ENCODE assay signal across 23 cellular contexts in the genomic region with DNA sequence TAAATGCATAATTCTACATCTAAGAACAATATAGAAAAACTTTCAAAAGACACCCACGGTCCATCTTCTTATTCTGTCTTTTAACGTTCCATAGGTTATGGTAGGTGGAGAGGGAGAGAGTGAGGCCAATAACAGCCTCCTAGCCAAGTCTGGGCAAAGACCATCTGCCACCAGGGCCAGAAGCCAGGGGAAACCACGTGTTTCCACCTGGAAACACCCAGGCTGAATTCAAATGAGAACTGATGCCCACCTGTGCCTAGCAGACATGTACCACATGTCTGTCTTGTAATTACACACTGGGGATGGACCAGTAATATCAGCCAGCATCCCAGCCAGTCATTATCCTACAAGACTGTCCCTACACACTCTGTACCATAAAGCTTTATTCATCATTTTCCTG.
"Had no signal": no experiment of that assay in that cellular context is flagged by ENCODE, and none has a peak within 500 bp of the region (broad histone marks: within the 10 kb centered on the region; RNA-seq: fewer than 3 reads in every experiment).

No MANE protein-coding gene starts in this region.

- H3K27ac Mint-ChIP-seq: immature natural killer cell; mesothelial cell of epicardium; naive B cell; natural killer cell; nephron progenitor cell; neural progenitor cell; stimulated activated memory B cell treated with anti-CD40 and anti-IgM and Interleukin-4, amounts not matched to agents 10 μg/mL and 1 μg/mL and 100 μg/mL, for 72 hours; stimulated activated naive CD8-positive, alpha-beta T cell treated with anti-CD3 and anti-CD28 coated beads, Interleukin-15, amount 100 ng/mL, for 72 hours; type B pancreatic cell had no signal

- DNase-seq: hypothalamus; immature natural killer cell; kidney; left colon; left lung; lower lobe of right lung; mesendoderm; naive B cell; natural killer cell; nephron progenitor cell; occipital lobe; right lobe of liver; stimulated activated CD4-positive, alpha-beta T cell treated with anti-CD3 and anti-CD28 coated beads, Interleukin-1b, Interleukin-23, amount 100 ng/mL, for 48 hours; stimulated activated CD4-positive, alpha-beta T cell treated with anti-CD3 and anti-CD28 coated beads, Interleukin-2, amount 100 ng/mL, for 48 hours; stimulated activated CD4-positive, alpha-beta T cell treated with anti-CD3 and anti-CD28 coated beads, Interleukin-4, amount 100 ng/mL, for 4 hours; stimulated activated CD8-positive, alpha-beta memory T cell treated with anti-CD3 and anti-CD28 coated beads, Interleukin-4, amount 100 ng/mL, for 48 hours; stimulated activated naive CD4-positive, alpha-beta T cell treated with Interleukin-2 at 50 U/mL for 16 hours; stimulated activated naive CD8-positive, alpha-beta T cell treated with anti-CD3 and anti-CD28 coated beads, Interleukin-15, amount 100 ng/mL, for 72 hours; uterus had no signal

- H3K27me3 Mint-ChIP-seq: naive B cell; stimulated activated memory B cell treated with anti-CD40 and anti-IgM and Interleukin-4, amounts not matched to agents 10 μg/mL and 1 μg/mL and 100 μg/mL, for 72 hours; stimulated activated naive CD8-positive, alpha-beta T cell treated with anti-CD3 and anti-CD28 coated beads, Interleukin-15, amount 100 ng/mL, for 72 hours; type B pancreatic cell had no signal

- H3K36me3 Mint-ChIP-seq: naive B cell; neural progenitor cell; stimulated activated memory B cell treated with anti-CD40 and anti-IgM and Interleukin-4, amounts not matched to agents 10 μg/mL and 1 μg/mL and 100 μg/mL, for 72 hours; type B pancreatic cell had no signal

- H3K9me3 Mint-ChIP-seq: neural progenitor cell had no signal

- H3K4me1 Mint-ChIP-seq: immature natural killer cell; naive B cell; natural killer cell; stimulated activated memory B cell treated with anti-CD40 and anti-IgM and Interleukin-4, amounts not matched to agents 10 μg/mL and 1 μg/mL and 100 μg/mL, for 72 hours; stimulated activated naive CD8-positive, alpha-beta T cell treated with anti-CD3 and anti-CD28 coated beads, Interleukin-15, amount 100 ng/mL, for 72 hours had no signal

- H3K4me3 Mint-ChIP-seq: immature natural killer cell; mesothelial cell of epicardium; naive B cell; natural killer cell; nephron progenitor cell; neural progenitor cell; stimulated activated memory B cell treated with anti-CD40 and anti-IgM and Interleukin-4, amounts not matched to agents 10 μg/mL and 1 μg/mL and 100 μg/mL, for 72 hours; stimulated activated naive CD8-positive, alpha-beta T cell treated with anti-CD3 and anti-CD28 coated beads, Interleukin-15, amount 100 ng/mL, for 72 hours; type B pancreatic cell had no signal
